In genomic region chr5:82165740-82166530, GRCh38 we compare ENCODE assay signal across 8 cellular contexts.
DNase-seq lines count a peak whose midpoint lies in the region; ATAC-seq and TF ChIP-seq lines count a peak whose summit lies in the region.

No MANE protein-coding gene starts in this region.

- DNase-seq in AG10803 (ENCODE audit: low read depth): peak; percentile 96
- DNase-seq in NCI-H1417 (lab: John Stamatoyannopoulos, UW): peak; percentile 54 to 83 (median 64)
- DNase-seq in SKM-1 (lab: John Stamatoyannopoulos, UW; ENCODE audit: unreplicated experiment): peak; percentile 76
- peak; percentile 87 for DNase-seq in cerebellum (ENCODE audit: low spot score)
- DNase-seq in kidney epithelial cell (ENCODE audit: low read depth): peak; percentile 82
- peak in 2 of 3 experiments; percentile 1 to 2 for DNase-seq in stimulated activated CD4-positive, alpha-beta T cell treated with anti-CD3 and anti-CD28 coated beads, TNF-alpha, amount 100 ng/mL, for 4 hours (ENCODE audit: low read depth in 3 of 3)

- H3K36me3 ChIP-seq in kidney epithelial cell (ENCODE audit: control insufficient read depth, insufficient read depth, low read length): no peaks in the 10 kb centered on the region

- H3K4me3 ChIP-seq in AG10803 (ENCODE audit: low read length): no peak overlapping the region
- H3K4me3 ChIP-seq in kidney epithelial cell (ENCODE audit: low read depth, low read length): no peak overlapping the region

- ATAC-seq in GM18498 (IDR thresholded peaks at IDR 0.05; ENCODE audit: unreplicated experiment) (peak; percentile 94), HG02870 (IDR thresholded peaks at IDR 0.05; ENCODE audit: unreplicated experiment) (peak; percentile 88)

- H3K27me3 ChIP-seq in kidney epithelial cell (ENCODE audit: control insufficient read depth, insufficient read depth, low read length): no peaks in the 10 kb centered on the region

- TF ChIP-seq CTCF in AG10803 (conservative IDR thresholded peaks at IDR 0.05; ENCODE audit: low read length): peak; percentile 85
- TF ChIP-seq CTCF in kidney epithelial cell (IDR thresholded peaks at IDR 0.05; ENCODE audit: insufficient read depth, low read length, poor library complexity, severe bottlenecking): peak; percentile 72

Comparison
In these comparisons a context has a peak if more than half of its experiments do, and no peak if none do; other contexts are left out.
1. DNase-seq: peak in every context shown above with its lines; median percentile 96 in AG10803; 87 in cerebellum; 82 in kidney epithelial cell; 76 in SKM-1; 64 in NCI-H1417; 2 in stimulated activated CD4-positive, alpha-beta T cell treated with anti-CD3 and anti-CD28 coated beads, TNF-alpha, amount 100 ng/mL, for 4 hours.